In the genomic region with DNA sequence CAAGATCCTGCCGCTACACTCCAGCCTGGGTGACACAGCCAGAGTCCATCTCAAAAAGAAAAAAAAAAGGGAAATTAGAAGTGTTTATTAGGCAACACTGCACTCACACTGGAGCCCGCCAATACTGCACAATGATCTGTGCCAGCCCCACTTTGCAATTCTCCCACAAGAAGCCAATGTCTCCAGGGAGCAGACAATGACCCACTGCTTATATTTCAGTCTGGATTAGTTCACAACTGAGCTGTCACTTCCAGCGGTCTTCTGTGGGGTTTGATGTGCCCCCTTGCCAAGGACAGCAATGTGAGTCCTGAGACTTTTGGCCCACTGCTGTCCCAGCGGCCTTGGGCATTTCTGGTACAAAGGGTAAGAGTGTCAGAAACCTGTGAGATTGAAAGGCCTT, we compare ENCODE assay signal across 19 cellular contexts.
DNase-seq lines count a peak whose midpoint lies in the region; ATAC-seq, FAIRE-seq and TF ChIP-seq lines count a peak whose summit lies in the region.
"Had no signal": no experiment of that assay in that cellular context is flagged by ENCODE, and none has a peak within 500 bp of the region (broad histone marks: within the 10 kb centered on the region; RNA-seq: fewer than 3 reads in every experiment).

No MANE protein-coding gene starts in this region.

- H3K36me3 Mint-ChIP-seq in GM23338 (ENCODE audit: low read depth) = no peaks in the 10 kb centered on the region
- H3K36me3 Mint-ChIP-seq in type B pancreatic cell = no peaks in the 10 kb centered on the region
- H3K36me3 Mint-ChIP-seq: CD4-positive, CD25-positive, alpha-beta regulatory T cell had no signal

- H3K4me3 Mint-ChIP-seq in GM23338 = no peak overlapping the region
- H3K4me3 Mint-ChIP-seq in type B pancreatic cell = no peak overlapping the region
- H3K4me3 Mint-ChIP-seq: CD4-positive, CD25-positive, alpha-beta regulatory T cell had no signal

- H3K27me3 ChIP-seq in GM23338 (ENCODE audit: insufficient read depth) (no peaks in the 10 kb centered on the region), HepG2 (ENCODE audit: control insufficient read depth in 1 of 2, insufficient read depth in 2 of 2, low read length in 2 of 2) (peaks cover 0 to 4% of the 10 kb centered on the region in 2 experiments; a peak in 1 of 5 replicates), vagina (no peaks in the 10 kb centered on the region), right atrium auricular region (no peaks in the 10 kb centered on the region)

- H3K27ac ChIP-seq in GM23338 (ENCODE audit: low read depth) = no peak overlapping the region
- peak overlapping the region; percentile 36 for H3K27ac ChIP-seq in caudate nucleus (ENCODE audit: low read depth, low read length)
- H3K27ac ChIP-seq in HepG2 (ENCODE audit: extremely low read length, insufficient read depth, low read length) = no peak overlapping the region
- no peak overlapping the region for H3K27ac ChIP-seq in vagina
- H3K27ac ChIP-seq in right atrium auricular region = no peak overlapping the region
- H3K27ac ChIP-seq: GM23248, SK-N-MC had no signal

- H3K27ac Mint-ChIP-seq in GM23338 (no peak overlapping the region), type B pancreatic cell (no peak overlapping the region)

- FAIRE-seq in HepG2 (lab: Jason Lieb, UNC) = no peak

- H3K9me2 ChIP-seq in GM23338 (ENCODE audit: insufficient read depth) = no peaks in the 10 kb centered on the region

- DNase-seq in GM23338 (ENCODE audit: low spot score) (no peak), caudate nucleus (lab: John Stamatoyannopoulos, UW) (peak in 27 of 61 donors; percentile 1 to 61 (median 15)), HepG2 (ENCODE audit: low spot score) (no peak), putamen (ENCODE audit: low spot score) (peak; percentile 24), vagina (ENCODE audit: extremely low spot score in 2 of 2) (no peak), NCI-H1105 (lab: John Stamatoyannopoulos, UW) (no peak), type B pancreatic cell (ENCODE audit: extremely low spot score, unreplicated experiment) (no peak), right atrium auricular region (ENCODE audit: low spot score) (no peak)
- DNase-seq: CD4-positive, CD25-positive, alpha-beta regulatory T cell; EL; GM23248; NCI-H1048; NCI-H146; NCI-H2081; NCI-H524 had no signal

- H3K4me1 Mint-ChIP-seq in GM23338 (peaks cover 17% of the 10 kb centered on the region), type B pancreatic cell (ENCODE audit: unreplicated experiment) (peaks cover 19% of the 10 kb centered on the region)

- H3K9me3 Mint-ChIP-seq in GM23338 (no peaks in the 10 kb centered on the region), type B pancreatic cell (no peaks in the 10 kb centered on the region)
- H3K9me3 Mint-ChIP-seq: CD4-positive, CD25-positive, alpha-beta regulatory T cell had no signal

- intact Hi-C loops in HepG2 (cut with micrococcal nuclease; ENCODE audit: unreplicated experiment) = no loop called here
- intact Hi-C loops in vagina (cut with DNase I) = no loop called here

- peaks cover 7% of the 10 kb centered on the region for H3K4me1 ChIP-seq in GM23338 (ENCODE audit: insufficient read depth)
- H3K4me1 ChIP-seq in HepG2 (ENCODE audit: insufficient read depth, low read length) = peaks cover 62% of the 10 kb centered on the region
- peaks cover 13% of the 10 kb centered on the region for H3K4me1 ChIP-seq in vagina
- H3K4me1 ChIP-seq in right atrium auricular region = peaks cover 0 to 16% of the 10 kb centered on the region in 2 donors

- no peaks in the 10 kb centered on the region for H3K36me3 ChIP-seq in GM23338 (ENCODE audit: insufficient read depth)
- H3K36me3 ChIP-seq in HepG2 (replicated peaks in 1 of 2; ENCODE audit: control insufficient read depth in 1 of 2, insufficient read depth in 2 of 2, low read length in 2 of 2) = no peaks in the 10 kb centered on the region
- H3K36me3 ChIP-seq in vagina = no peaks in the 10 kb centered on the region
- H3K36me3 ChIP-seq in right atrium auricular region = no peaks in the 10 kb centered on the region

- CTCF ChIA-PET in HepG2 (lab: Yijun Ruan, JAX; ENCODE audit: low intra/inter-chr PET ratio, low total read pairs) = no interaction called here

- H4K20me1 ChIP-seq in GM23338 (replicated peaks; ENCODE audit: insufficient read depth) = no peaks in the 10 kb centered on the region
- H4K20me1 ChIP-seq in HepG2 (ENCODE audit: insufficient read depth, low read length) = no peaks in the 10 kb centered on the region

- BruUV-seq in HepG2 (replicated peaks; lab: Mats Ljungman, UMichigan) = no TSS peak

- H3K79me2 ChIP-seq in GM23338 (replicated peaks; ENCODE audit: insufficient read depth) (no peaks in the 10 kb centered on the region), HepG2 (ENCODE audit: insufficient read depth, low read length) (no peaks in the 10 kb centered on the region)

- in situ Hi-C loops in HepG2 (cut with HindIII; ENCODE audit: extremely low pct_ligation_motif_present, low pct_unique_long_range_greater_than_20kb) = no loop called here

- TF ChIP-seq EP300 in HepG2 (IDR thresholded peaks at IDR 0.05; ENCODE audit: low read depth in 2 of 2, low read length in 2 of 2) (no peak), HepG2 (CRISPR knock-in tag; IDR thresholded peaks at IDR 0.05; ENCODE audit: borderline replicate concordance) (no peak)

- no peak overlapping the region for H3K9ac ChIP-seq in HepG2 (ENCODE audit: insufficient read depth, low read depth, low read length)
- H3K9ac ChIP-seq: GM23248 had no signal

- no peaks in the 10 kb centered on the region; the same call in 1 of the 2 replicates for H3F3A ChIP-seq in GM23338 (replicated peaks; ENCODE audit: low read depth)

- TF ChIP-seq POLR2A in HepG2 (IDR thresholded peaks at IDR 0.05; ENCODE audit: insufficient read depth in 1 of 2, low read depth in 2 of 2, low read length in 2 of 2) (no peak), vagina (IDR thresholded peaks at IDR 0.05) (no peak)

- H3K9me3 ChIP-seq in HepG2 (ENCODE audit: low read length) = no peaks in the 10 kb centered on the region
- no peaks in the 10 kb centered on the region for H3K9me3 ChIP-seq in vagina
- no peaks in the 10 kb centered on the region for H3K9me3 ChIP-seq in right atrium auricular region

- WGBS in HepG2 (ENCODE audit: low lambda C conversion rate) = 9% methylated on average over 4 of the region's 4 CpGs

- H3K4me2 ChIP-seq in GM23338 (no peak overlapping the region), HepG2 (ENCODE audit: low read depth, low read length) (peak overlapping the region; percentile 22; the same call in 1 of the 2 replicates)

- TF ChIP-seq CTCF in GM23338 (conservative IDR thresholded peaks at IDR 0.05; ENCODE audit: low read depth in 2 of 2) (no peak), HepG2 (CRISPR knock-in tag; IDR thresholded peaks at IDR 0.05) (no peak), vagina (IDR thresholded peaks at IDR 0.05) (no peak), type B pancreatic cell (conservative IDR thresholded peaks at IDR 0.05) (no peak), right atrium auricular region (IDR thresholded peaks at IDR 0.05) (no peak)

- POLR2A ChIA-PET in HepG2 (lab: Yijun Ruan, JAX) = interaction anchor here (0.5 kb wide), 1 partner anchor 244 kb away, joined by 4 read pairs; no protein-coding TSS in a partner anchor

- H3K27me3 Mint-ChIP-seq in GM23338 (ENCODE audit: insufficient read depth, low read depth, poor library complexity) (peaks cover 7% of the 10 kb centered on the region), type B pancreatic cell (no peaks in the 10 kb centered on the region)
- H3K27me3 Mint-ChIP-seq: CD4-positive, CD25-positive, alpha-beta regulatory T cell had no signal

- ATAC-seq in GM23338 (no peak), HepG2 (no peak)
- ATAC-seq: HCT116, Panc1, Right ventricle myocardium inferior had no signal

- no peak overlapping the region for H3K4me3 ChIP-seq in GM23338
- H3K4me3 ChIP-seq in HepG2 (replicated peaks in 1 of 3; ENCODE audit: insufficient read depth in 1 of 3, low read depth in 2 of 3, low read length in 3 of 3) = no peak overlapping the region
- H3K4me3 ChIP-seq in vagina = no peak overlapping the region
- H3K4me3 ChIP-seq in right atrium auricular region = no peak overlapping the region
- H3K4me3 ChIP-seq: GM23248, SK-N-MC had no signal

- no peak for TF ChIP-seq RAD21 in HepG2 (CRISPR knock-in tag; IDR thresholded peaks at IDR 0.05)

- peak overlapping the region; percentile 10; the same call in 1 of the 2 replicates for H2AFZ ChIP-seq in GM23338
- no peak overlapping the region for H2AFZ ChIP-seq in HepG2 (ENCODE audit: low read length)
- H2AFZ ChIP-seq: GM23248 had no signal

TF ChIP-seq in GM23338, 12 proteins besides CTCF, POLR2A, EP300 and RAD21 (continues in another document):
- TF ChIP-seq EZH2phosphoT487 (IDR thresholded peaks at IDR 0.05; ENCODE audit: unreplicated experiment) = no peak
- TF ChIP-seq JUNB (IDR thresholded peaks at IDR 0.05; ENCODE audit: unreplicated experiment) = no peak
- no peak for TF ChIP-seq CREB1 (CRISPR knock-in tag; IDR thresholded peaks at IDR 0.05; ENCODE audit: low read depth)
- no peak for TF ChIP-seq ZNF114 (CRISPR knock-in tag; IDR thresholded peaks at IDR 0.05)
- no peak for TF ChIP-seq EZH2 (IDR thresholded peaks at IDR 0.05; ENCODE audit: low read depth, unreplicated experiment)

TF ChIP-seq in HepG2, 621 proteins besides CTCF, POLR2A, EP300 and RAD21 (continues in another document):
- TF ChIP-seq ZIK1 (CRISPR knock-in tag; IDR thresholded peaks at IDR 0.05; ENCODE audit: borderline replicate concordance, low read depth) (no peak), CCDC6 (CRISPR knock-in tag; IDR thresholded peaks at IDR 0.05) (no peak), ZNF878 (CRISPR knock-in tag; IDR thresholded peaks at IDR 0.05) (no peak)
- TF ChIP-seq, protein P1, sequence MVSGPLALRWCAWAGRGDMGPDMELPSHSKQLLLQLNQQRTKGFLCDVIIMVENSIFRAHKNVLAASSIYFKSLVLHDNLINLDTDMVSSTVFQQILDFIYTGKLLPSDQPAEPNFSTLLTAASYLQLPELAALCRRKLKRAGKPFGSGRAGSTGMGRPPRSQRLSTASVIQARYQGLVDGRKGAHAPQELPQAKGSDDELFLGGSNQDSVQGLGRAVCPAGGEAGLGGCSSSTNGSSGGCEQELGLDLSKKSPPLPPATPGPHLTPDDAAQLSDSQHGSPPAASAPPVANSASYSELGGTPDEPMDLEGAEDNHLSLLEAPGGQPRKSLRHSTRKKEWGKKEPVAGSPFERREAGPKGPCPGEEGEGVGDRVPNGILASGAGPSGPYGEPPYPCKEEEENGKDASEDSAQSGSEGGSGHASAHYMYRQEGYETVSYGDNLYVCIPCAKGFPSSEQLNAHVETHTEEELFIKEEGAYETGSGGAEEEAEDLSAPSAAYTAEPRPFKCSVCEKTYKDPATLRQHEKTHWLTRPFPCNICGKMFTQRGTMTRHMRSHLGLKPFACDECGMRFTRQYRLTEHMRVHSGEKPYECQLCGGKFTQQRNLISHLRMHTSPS (CRISPR knock-in tag; IDR thresholded peaks at IDR 0.05; ENCODE audit: low read depth) = 0 out of 2 replicates have a peak, but pooled peaks have one; percentile 14
